1 cellular context compared by ENCODE assay signal in the genomic region with DNA sequence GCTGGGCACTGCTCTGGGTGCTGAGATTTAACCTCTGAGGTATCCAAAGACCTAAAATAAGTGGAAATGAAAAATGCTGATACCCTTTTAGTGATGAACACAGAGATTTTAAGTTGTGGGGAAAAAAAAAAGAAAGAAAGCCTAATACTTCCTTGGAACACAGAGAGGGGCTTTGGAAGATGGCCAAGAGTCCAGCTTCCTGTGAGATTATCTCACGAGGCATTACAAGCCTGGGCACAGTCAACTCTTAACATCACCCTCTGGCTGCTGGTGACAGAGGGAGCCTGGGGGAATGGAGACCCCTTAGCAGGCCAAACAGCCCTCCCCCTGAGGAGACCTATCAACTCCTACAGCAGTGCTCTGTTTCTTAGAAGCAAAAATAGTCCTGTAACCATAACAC.
TF ChIP-seq lines count a peak whose summit lies in the region.

No MANE protein-coding gene starts in this region.

TF ChIP-seq in GM12878, 131 proteins besides CTCF, POLR2A, EP300 and RAD21:
- no peak for TF ChIP-seq SPI1 (IDR thresholded peaks at IDR 0.05; ENCODE audit: borderline replicate concordance, insufficient read depth, low read depth, low read length)
- TF ChIP-seq, protein P1, sequence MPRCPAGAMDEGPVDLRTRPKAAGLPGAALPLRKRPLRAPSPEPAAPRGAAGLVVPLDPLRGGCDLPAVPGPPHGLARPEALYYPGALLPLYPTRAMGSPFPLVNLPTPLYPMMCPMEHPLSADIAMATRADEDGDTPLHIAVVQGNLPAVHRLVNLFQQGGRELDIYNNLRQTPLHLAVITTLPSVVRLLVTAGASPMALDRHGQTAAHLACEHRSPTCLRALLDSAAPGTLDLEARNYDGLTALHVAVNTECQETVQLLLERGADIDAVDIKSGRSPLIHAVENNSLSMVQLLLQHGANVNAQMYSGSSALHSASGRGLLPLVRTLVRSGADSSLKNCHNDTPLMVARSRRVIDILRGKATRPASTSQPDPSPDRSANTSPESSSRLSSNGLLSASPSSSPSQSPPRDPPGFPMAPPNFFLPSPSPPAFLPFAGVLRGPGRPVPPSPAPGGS (IDR thresholded peaks at IDR 0.05; ENCODE audit: borderline replicate concordance, insufficient read depth, low read depth, low read length, poor library complexity, severe bottlenecking) = no peak
- no peak for TF ChIP-seq BMI1 (IDR thresholded peaks at IDR 0.05; ENCODE audit: borderline replicate concordance)
- TF ChIP-seq, protein P2, sequence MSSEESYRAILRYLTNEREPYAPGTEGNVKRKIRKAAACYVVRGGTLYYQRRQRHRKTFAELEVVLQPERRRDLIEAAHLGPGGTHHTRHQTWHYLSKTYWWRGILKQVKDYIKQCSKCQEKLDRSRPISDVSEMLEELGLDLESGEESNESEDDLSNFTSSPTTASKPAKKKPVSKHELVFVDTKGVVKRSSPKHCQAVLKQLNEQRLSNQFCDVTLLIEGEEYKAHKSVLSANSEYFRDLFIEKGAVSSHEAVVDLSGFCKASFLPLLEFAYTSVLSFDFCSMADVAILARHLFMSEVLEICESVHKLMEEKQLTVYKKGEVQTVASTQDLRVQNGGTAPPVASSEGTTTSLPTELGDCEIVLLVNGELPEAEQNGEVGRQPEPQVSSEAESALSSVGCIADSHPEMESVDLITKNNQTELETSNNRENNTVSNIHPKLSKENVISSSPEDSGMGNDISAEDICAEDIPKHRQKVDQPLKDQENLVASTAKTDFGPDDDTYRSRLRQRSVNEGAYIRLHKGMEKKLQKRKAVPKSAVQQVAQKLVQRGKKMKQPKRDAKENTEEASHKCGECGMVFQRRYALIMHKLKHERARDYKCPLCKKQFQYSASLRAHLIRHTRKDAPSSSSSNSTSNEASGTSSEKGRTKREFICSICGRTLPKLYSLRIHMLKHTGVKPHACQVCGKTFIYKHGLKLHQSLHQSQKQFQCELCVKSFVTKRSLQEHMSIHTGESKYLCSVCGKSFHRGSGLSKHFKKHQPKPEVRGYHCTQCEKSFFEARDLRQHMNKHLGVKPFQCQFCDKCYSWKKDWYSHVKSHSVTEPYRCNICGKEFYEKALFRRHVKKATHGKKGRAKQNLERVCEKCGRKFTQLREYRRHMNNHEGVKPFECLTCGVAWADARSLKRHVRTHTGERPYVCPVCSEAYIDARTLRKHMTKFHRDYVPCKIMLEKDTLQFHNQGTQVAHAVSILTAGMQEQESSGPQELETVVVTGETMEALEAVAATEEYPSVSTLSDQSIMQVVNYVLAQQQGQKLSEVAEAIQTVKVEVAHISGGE (CRISPR knock-in tag; IDR thresholded peaks at IDR 0.05) = no peak
- TF ChIP-seq ZNF217 (IDR thresholded peaks at IDR 0.05) = no peak
- no peak for TF ChIP-seq TARDBP (IDR thresholded peaks at IDR 0.05; ENCODE audit: borderline replicate concordance)
- TF ChIP-seq IKZF2 (IDR thresholded peaks at IDR 0.05) = no peak
- no peak for TF ChIP-seq LARP7 (IDR thresholded peaks at IDR 0.05)
- TF ChIP-seq MXI1 (IDR thresholded peaks at IDR 0.05; ENCODE audit: low read depth, low read length) = no peak
- no peak for TF ChIP-seq IKZF1 (conservative IDR thresholded peaks at IDR 0.05)
- no peak for TF ChIP-seq CHD1 (IDR thresholded peaks at IDR 0.05; ENCODE audit: low read depth, low read length)
- TF ChIP-seq, protein P3, sequence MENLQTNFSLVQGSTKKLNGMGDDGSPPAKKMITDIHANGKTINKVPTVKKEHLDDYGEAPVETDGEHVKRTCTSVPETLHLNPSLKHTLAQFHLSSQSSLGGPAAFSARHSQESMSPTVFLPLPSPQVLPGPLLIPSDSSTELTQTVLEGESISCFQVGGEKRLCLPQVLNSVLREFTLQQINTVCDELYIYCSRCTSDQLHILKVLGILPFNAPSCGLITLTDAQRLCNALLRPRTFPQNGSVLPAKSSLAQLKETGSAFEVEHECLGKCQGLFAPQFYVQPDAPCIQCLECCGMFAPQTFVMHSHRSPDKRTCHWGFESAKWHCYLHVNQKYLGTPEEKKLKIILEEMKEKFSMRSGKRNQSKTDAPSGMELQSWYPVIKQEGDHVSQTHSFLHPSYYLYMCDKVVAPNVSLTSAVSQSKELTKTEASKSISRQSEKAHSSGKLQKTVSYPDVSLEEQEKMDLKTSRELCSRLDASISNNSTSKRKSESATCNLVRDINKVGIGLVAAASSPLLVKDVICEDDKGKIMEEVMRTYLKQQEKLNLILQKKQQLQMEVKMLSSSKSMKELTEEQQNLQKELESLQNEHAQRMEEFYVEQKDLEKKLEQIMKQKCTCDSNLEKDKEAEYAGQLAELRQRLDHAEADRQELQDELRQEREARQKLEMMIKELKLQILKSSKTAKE (IDR thresholded peaks at IDR 0.05; ENCODE audit: low read depth, poor library complexity, severe bottlenecking) = no peak
- no peak for TF ChIP-seq RCOR1 (conservative IDR thresholded peaks at IDR 0.05; ENCODE audit: low read depth, low read length)
- no peak for TF ChIP-seq ZNF274 (IDR thresholded peaks at IDR 0.05; ENCODE audit: insufficient read depth, insufficient read length)
- TF ChIP-seq TAF1 (IDR thresholded peaks at IDR 0.05; ENCODE audit: borderline replicate concordance, low read depth, low read length) = no peak
- TF ChIP-seq SIN3A (IDR thresholded peaks at IDR 0.05; ENCODE audit: low read depth, low read length) = no peak
- TF ChIP-seq ZSCAN29 (IDR thresholded peaks at IDR 0.05) = no peak
- TF ChIP-seq RUNX3 (IDR thresholded peaks at IDR 0.05; ENCODE audit: low read length) = no peak
- no peak for TF ChIP-seq SREBF1 (IDR thresholded peaks at IDR 0.05; ENCODE audit: low read length)
- TF ChIP-seq RBBP5 (conservative IDR thresholded peaks at IDR 0.05) = no peak
